Comparison of ENCODE assay signal across 21 cellular contexts in the genomic region with DNA sequence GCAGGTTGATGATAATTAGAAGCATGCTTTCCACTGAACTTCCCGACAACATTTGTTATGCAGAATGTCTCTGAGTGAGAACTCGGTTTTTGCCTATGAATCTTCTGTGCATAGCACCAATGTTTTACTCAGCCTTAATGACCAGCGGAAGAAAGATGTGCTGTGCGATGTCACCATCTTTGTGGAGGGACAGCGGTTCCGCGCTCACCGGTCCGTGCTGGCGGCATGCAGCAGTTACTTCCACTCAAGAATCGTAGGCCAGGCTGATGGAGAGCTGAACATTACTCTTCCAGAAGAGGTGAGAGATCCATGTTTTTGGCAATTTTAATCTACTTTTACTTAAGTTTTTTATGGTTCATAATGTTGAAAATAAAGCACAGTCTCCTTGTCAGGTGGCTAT.
"Had no signal": no experiment of that assay in that cellular context is flagged by ENCODE, and none has a peak within 500 bp of the region (broad histone marks: within the 10 kb centered on the region; RNA-seq: fewer than 3 reads in every experiment).

No MANE protein-coding gene starts in this region.

- H3K9me3 Mint-ChIP-seq: nephron had no signal

- H3K36me3 ChIP-seq: thyroid gland had no signal

- H3K4me3 ChIP-seq: left ventricle myocardium inferior, lower lobe of right lung, psoas muscle, spleen, suprapubic skin, thyroid gland, upper lobe of left lung, vagina had no signal

- H3K4me1 ChIP-seq: parathyroid adenoma had no signal

- H3K27ac Mint-ChIP-seq: nephron had no signal

- DNase-seq: effector memory CD8-positive, alpha-beta T cell; foreskin keratinocyte; kidney; left cardiac atrium; left ventricle myocardium inferior; lower lobe of right lung; mesenchymal stem cell; midbrain; psoas muscle; retina; spleen; stimulated activated CD4-positive, alpha-beta T cell treated with anti-CD3 and anti-CD28 coated beads, Interleukin-2, amount 100 ng/mL, for 24 hours; stimulated activated naive CD8-positive, alpha-beta T cell treated with anti-CD3 and anti-CD28 coated beads, Interleukin-15, Interleukin-2, amounts not matched to agents 100 U/mL and 50 U/mL, for 24 hours; thyroid gland had no signal

- H3K27ac ChIP-seq: foreskin keratinocyte, left ventricle myocardium inferior, lower lobe of right lung, parathyroid adenoma, psoas muscle, suprapubic skin, thyroid gland, upper lobe of left lung, vagina had no signal

- H3K27me3 Mint-ChIP-seq: dendritic cell treated with granulocyte-macrophage colony-stimulating factor and Interleukin-4, amounts not matched to agents 40 ng/mL and 50 ng/mL, for 4 days; effector memory CD8-positive, alpha-beta T cell had no signal

- H3K4me3 Mint-ChIP-seq: dendritic cell treated with granulocyte-macrophage colony-stimulating factor and Interleukin-4, amounts not matched to agents 40 ng/mL and 50 ng/mL, for 4 days; effector memory CD8-positive, alpha-beta T cell; nephron had no signal

- H3K9me3 ChIP-seq: left ventricle myocardium inferior, lower lobe of right lung, psoas muscle, suprapubic skin, thyroid gland, upper lobe of left lung, vagina had no signal

- ATAC-seq: effector memory CD8-positive, alpha-beta T cell; foreskin keratinocyte; left cardiac atrium; lower lobe of right lung; sciatic nerve; stimulated activated naive CD8-positive, alpha-beta T cell treated with anti-CD3 and anti-CD28 coated beads, Interleukin-15, Interleukin-2, amounts not matched to agents 100 U/mL and 50 U/mL, for 24 hours had no signal
